Comparison of ENCODE assay signal across 8 cellular contexts in the genomic region with DNA sequence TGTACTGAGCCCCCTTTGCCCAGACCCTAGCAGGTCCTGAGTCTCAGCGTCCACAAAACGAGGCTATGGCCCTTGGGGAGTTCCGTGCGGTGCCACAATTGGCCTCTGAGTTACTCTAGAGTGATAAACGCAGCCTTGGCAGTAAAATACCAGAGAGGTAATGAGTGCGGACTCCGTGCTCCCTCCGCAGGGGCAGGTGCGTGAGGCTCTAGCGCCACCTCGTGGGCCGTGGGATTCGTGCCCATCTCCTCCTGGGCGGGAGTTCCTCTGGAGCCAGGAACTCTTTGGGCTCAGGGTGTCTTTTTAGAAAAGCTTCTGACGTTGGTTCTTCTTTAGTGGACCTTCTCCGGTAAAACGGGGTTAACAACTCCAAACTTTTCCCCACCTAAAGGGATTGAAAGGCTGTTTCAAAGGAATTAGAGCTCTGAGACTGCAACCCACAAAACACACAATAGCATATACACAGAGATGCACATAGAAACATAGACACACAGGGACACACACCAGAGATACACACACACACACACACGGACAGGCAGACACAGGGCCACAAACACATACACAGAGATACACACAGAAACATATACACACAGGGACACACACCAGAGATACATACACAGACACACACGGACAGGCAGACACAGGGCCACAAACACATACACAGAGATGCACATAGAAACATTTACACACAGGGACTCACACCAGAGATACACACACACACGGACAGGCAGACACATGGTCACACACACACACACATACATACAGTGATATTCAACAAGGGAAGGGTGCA.
DNase-seq lines count a peak whose midpoint lies in the region; ATAC-seq lines count a peak whose summit lies in the region.

No MANE protein-coding gene starts in this region.

- CTCF ChIA-PET in activated CD4-positive, alpha-beta memory T cell treated with anti-CD3 and anti-CD28 coated beads, Interleukin-2, amount 10 ng/mL, durations not matched to agents 7 days and 5 days (lab: Charles Lee), result interaction anchor here (0.6 to 2.2 kb wide), 10 partner anchors 13 to 199 kb away, joined by 3 to 6 read pairs (median 4); no protein-coding TSS in a partner anchor

- H3K27ac Mint-ChIP-seq in activated CD4-positive, alpha-beta memory T cell treated with anti-CD3 and anti-CD28 coated beads, Interleukin-2, amount 10 ng/mL, durations not matched to agents 7 days and 5 days, result no peak overlapping the region
- no peak overlapping the region for H3K27ac Mint-ChIP-seq in memory B cell

- ATAC-seq in HG03196 (IDR thresholded peaks at IDR 0.05; ENCODE audit: unreplicated experiment), result peak; percentile 66
- ATAC-seq in memory B cell (ENCODE audit: low read depth), result peak; percentile 47
- no peak for ATAC-seq in GM18858 (IDR thresholded peaks at IDR 0.05; ENCODE audit: unreplicated experiment)

- H3K9me3 Mint-ChIP-seq in activated CD4-positive, alpha-beta memory T cell treated with anti-CD3 and anti-CD28 coated beads, Interleukin-2, amount 10 ng/mL, durations not matched to agents 7 days and 5 days, result no peaks in the 10 kb centered on the region
- H3K9me3 Mint-ChIP-seq in memory B cell, result no peaks in the 10 kb centered on the region

- no peak overlapping the region for H3K4me3 Mint-ChIP-seq in activated CD4-positive, alpha-beta memory T cell treated with anti-CD3 and anti-CD28 coated beads, Interleukin-2, amount 10 ng/mL, durations not matched to agents 7 days and 5 days
- H3K4me3 Mint-ChIP-seq in memory B cell, result no peak overlapping the region

- POLR2A ChIA-PET in activated CD4-positive, alpha-beta memory T cell treated with anti-CD3 and anti-CD28 coated beads, Interleukin-2, amount 10 ng/mL, durations not matched to agents 7 days and 5 days (lab: Charles Lee), result no interaction called here

- no peaks in the 10 kb centered on the region for H3K36me3 Mint-ChIP-seq in activated CD4-positive, alpha-beta memory T cell treated with anti-CD3 and anti-CD28 coated beads, Interleukin-2, amount 10 ng/mL, durations not matched to agents 7 days and 5 days (ENCODE audit: low read depth)
- H3K36me3 Mint-ChIP-seq in memory B cell, result no peaks in the 10 kb centered on the region

- DNase-seq in GF-D8 (lab: John Stamatoyannopoulos, UW), result peak; percentile 22
- peak; percentile 56 for DNase-seq in NCI-H748 treated with DMSO at 0.1 percent for 48 hours (lab: John Stamatoyannopoulos, UW)
- peak; percentile 64 for DNase-seq in activated CD4-positive, alpha-beta memory T cell treated with anti-CD3 and anti-CD28 coated beads, Interleukin-2, amount 10 ng/mL, durations not matched to agents 7 days and 5 days
- peak; percentile 54 for DNase-seq in effector CD4-positive, alpha-beta T cell
- DNase-seq in memory B cell (ENCODE audit: low spot score in 2 of 2), result peak; percentile 19
- peak; percentile 44 to 52 for DNase-seq in stimulated activated CD8-positive, alpha-beta memory T cell treated with anti-CD3 and anti-CD28 coated beads, Interleukin-15, amount 100 ng/mL, for 48 hours (ENCODE audit: low read depth in 2 of 2)

- H3K27me3 Mint-ChIP-seq in activated CD4-positive, alpha-beta memory T cell treated with anti-CD3 and anti-CD28 coated beads, Interleukin-2, amount 10 ng/mL, durations not matched to agents 7 days and 5 days, result no peaks in the 10 kb centered on the region
- H3K27me3 Mint-ChIP-seq in memory B cell, result peaks cover 12% of the 10 kb centered on the region

- H3K4me1 Mint-ChIP-seq in activated CD4-positive, alpha-beta memory T cell treated with anti-CD3 and anti-CD28 coated beads, Interleukin-2, amount 10 ng/mL, durations not matched to agents 7 days and 5 days, result no peaks in the 10 kb centered on the region
- peaks cover 5% of the 10 kb centered on the region for H3K4me1 Mint-ChIP-seq in memory B cell
